In genomic region chr3:38477057-38477820, GRCh38 we compare ENCODE assay signal across 18 cellular contexts.
"Had no signal": no experiment of that assay in that cellular context is flagged by ENCODE, and none has a peak within 500 bp of the region (broad histone marks: within the 10 kb centered on the region; RNA-seq: fewer than 3 reads in every experiment).

No MANE protein-coding gene starts in this region.

- H3K4me3 ChIP-seq: coronary artery, gastrocnemius medialis, lower lobe of right lung, psoas muscle, sigmoid colon, testis, tibial artery had no signal

- ATAC-seq: effector memory CD8-positive, alpha-beta T cell; gastrocnemius medialis; left ventricle myocardium superior; lower lobe of right lung; natural killer cell; psoas muscle; right cardiac atrium had no signal

- H3K27me3 Mint-ChIP-seq: effector memory CD8-positive, alpha-beta T cell; type B pancreatic cell had no signal

- H3K27me3 ChIP-seq: gastrocnemius medialis, sigmoid colon, testis, tibial artery had no signal

- H3K4me3 Mint-ChIP-seq: effector memory CD8-positive, alpha-beta T cell; natural killer cell; neural crest cell; type B pancreatic cell had no signal

- H3K36me3 Mint-ChIP-seq: natural killer cell had no signal

- H3K27ac Mint-ChIP-seq: natural killer cell, type B pancreatic cell had no signal

- H3K9me3 ChIP-seq: gastrocnemius medialis, lower lobe of right lung, psoas muscle, sigmoid colon, testis, tibial artery had no signal

- DNase-seq: dermis blood vessel endothelial cell; effector memory CD8-positive, alpha-beta T cell; foreskin fibroblast; gastrocnemius medialis; left ventricle myocardium superior; lower lobe of right lung; natural killer cell; psoas muscle; right cardiac atrium; sigmoid colon; stimulated activated naive CD4-positive, alpha-beta T cell; substantia nigra; testis; tibial artery had no signal

- H3K9me3 Mint-ChIP-seq: effector memory CD8-positive, alpha-beta T cell; natural killer cell; type B pancreatic cell had no signal

- H3K27ac ChIP-seq: coronary artery, gastrocnemius medialis, lower lobe of right lung, psoas muscle, sigmoid colon, testis, tibial artery had no signal

- FAIRE-seq: keratinocyte had no signal
